ENCODE assay signal across 20 cellular contexts in the genomic region with DNA sequence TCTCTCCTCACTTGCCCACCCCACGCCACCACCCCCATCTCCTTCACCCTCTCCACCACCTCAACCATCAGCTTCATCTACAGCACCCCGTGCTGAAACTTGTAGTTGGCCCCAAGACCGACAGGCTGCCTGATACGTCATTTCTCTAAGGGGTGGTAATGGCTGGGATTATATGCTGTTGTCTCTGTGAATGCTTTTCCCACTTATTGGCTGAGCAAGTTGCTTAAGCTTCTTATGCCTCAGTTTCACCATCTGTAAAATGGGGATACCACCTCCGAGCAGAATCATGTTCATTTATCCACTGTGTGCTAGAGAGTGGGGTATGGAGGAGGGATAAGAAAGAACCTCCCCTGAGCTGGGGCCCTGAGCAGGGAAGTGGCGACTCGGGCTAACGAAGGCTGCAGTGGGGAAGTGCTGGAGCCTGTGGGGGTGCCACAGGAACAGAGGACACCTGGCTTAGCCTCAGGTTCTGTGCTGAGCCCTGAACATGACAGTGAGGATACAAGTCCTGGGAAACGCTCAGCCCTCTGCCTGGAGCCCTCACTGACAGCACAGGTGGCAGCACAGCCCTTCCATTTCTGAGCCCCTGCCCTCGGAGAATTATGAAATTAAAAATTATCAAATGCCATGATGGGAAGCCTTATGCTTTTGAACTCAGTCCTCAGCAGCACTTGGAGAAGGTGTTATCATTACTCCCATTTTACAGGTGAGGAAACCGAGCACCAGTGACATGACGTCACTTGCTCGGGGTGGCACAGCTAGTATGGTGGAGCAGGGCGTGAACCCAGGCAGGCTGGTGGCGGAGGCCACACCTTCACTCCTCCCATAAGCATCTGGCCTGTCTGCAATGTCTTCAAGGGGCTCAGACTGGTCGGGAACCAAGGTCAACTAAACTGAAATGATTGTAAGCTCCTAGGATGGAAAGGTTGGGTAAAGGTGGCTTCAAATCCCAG. TPM values are rescaled to one million over a fixed set of nuclear protein-coding genes. Genes with fewer than 3 reads are reported as not detected.
A peak's percentile ranks its signal among the peaks of the same experiment; 100 is the strongest.
DNase-seq lines count a peak whose midpoint lies in the region; ATAC-seq lines count a peak whose summit lies in the region.
"Had no signal": no experiment of that assay in that cellular context is flagged by ENCODE, and none has a peak within 500 bp of the region (broad histone marks: within the 10 kb centered on the region; RNA-seq: fewer than 3 reads in every experiment).

No MANE protein-coding gene starts in this region.

- ATAC-seq in stimulated activated naive B cell treated with anti-CD40 and anti-IgM and Interleukin-4, amounts not matched to agents 10 μg/mL and 1 μg/mL and 100 μg/mL, for 72 hours (replicated peaks) = no peak
- ATAC-seq: heart left ventricle, sciatic nerve had no signal

- CTCF ChIA-PET in activated CD4-positive, alpha-beta T cell treated with anti-CD3 and anti-CD28 coated beads, Interleukin-2, amount 10 ng/mL, durations not matched to agents 7 days and 5 days (lab: Charles Lee) = interaction anchor here (0.9 to 4.7 kb wide), 22 partner anchors 9 to 231 kb away, joined by 3 to 75 read pairs (median 8); a partner anchor contains a TSS

- peaks cover 7% of the 10 kb centered on the region for H3K9me3 ChIP-seq in NT2/D1 (ENCODE audit: insufficient read depth, low read length)
- H3K9me3 ChIP-seq: upper lobe of left lung had no signal

- no peak overlapping the region for H3K4me3 Mint-ChIP-seq in activated CD4-positive, alpha-beta T cell treated with anti-CD3 and anti-CD28 coated beads, Interleukin-2, amount 10 ng/mL, durations not matched to agents 7 days and 5 days
- no peak overlapping the region for H3K4me3 Mint-ChIP-seq in dendritic cell treated with granulocyte-macrophage colony-stimulating factor and Interleukin-4, amounts not matched to agents 40 ng/mL and 50 ng/mL, for 4 days
- peak overlapping the region; percentile 6 to 36 for H3K4me3 Mint-ChIP-seq in stimulated activated naive B cell treated with anti-CD40 and anti-IgM and Interleukin-4, amounts not matched to agents 10 μg/mL and 1 μg/mL and 100 μg/mL, for 72 hours

- DNase-seq in activated CD4-positive, alpha-beta T cell treated with anti-CD3 and anti-CD28 coated beads, Interleukin-2, amount 10 ng/mL, durations not matched to agents 7 days and 5 days = no peak
- DNase-seq in activated CD4-positive, alpha-beta T cell treated with anti-CD3 and anti-CD28 coated beads, Interleukin-2, amount 50 U/mL, for 4 hours = no peak
- no peak for DNase-seq in NT2/D1 (ENCODE audit: low read depth, low spot score)
- no peak for DNase-seq in stimulated activated naive B cell treated with anti-CD40 and anti-IgM and Interleukin-4, amounts not matched to agents 10 μg/mL and 1 μg/mL and 100 μg/mL, for 72 hours
- DNase-seq in medulla oblongata (ENCODE audit: extremely low spot score) = no peak
- no peak for DNase-seq in stimulated activated CD4-positive, alpha-beta T cell treated with anti-CD3 and anti-CD28 coated beads, Interleukin-4, amount 100 ng/mL, for 1 hour
- DNase-seq in amniotic stem cell (lab: John Stamatoyannopoulos, UW) = no peak
- DNase-seq: activated CD4-positive, CD25-positive, alpha-beta regulatory T cell treated with anti-CD3 and anti-CD28 coated beads, Interleukin-2, amount 50 U/mL, for 72 hours; activated CD8-positive, alpha-beta memory T cell treated with anti-CD3 and anti-CD28 coated beads, Interleukin-2, amount 50 U/mL, for 4 hours; activated gamma-delta T cell; GDM1; NCI-H1417; PC-9; stimulated activated naive CD4-positive, alpha-beta T cell treated with Interleukin-2 at 50 U/mL for 16 hours; T1000; upper lobe of left lung had no signal

- peak overlapping the region; percentile 33 for H3K27ac Mint-ChIP-seq in activated CD4-positive, alpha-beta T cell treated with anti-CD3 and anti-CD28 coated beads, Interleukin-2, amount 10 ng/mL, durations not matched to agents 7 days and 5 days
- H3K27ac Mint-ChIP-seq in dendritic cell treated with granulocyte-macrophage colony-stimulating factor and Interleukin-4, amounts not matched to agents 40 ng/mL and 50 ng/mL, for 4 days = peak overlapping the region; percentile 99
- no peak overlapping the region for H3K27ac Mint-ChIP-seq in stimulated activated naive B cell treated with anti-CD40 and anti-IgM and Interleukin-4, amounts not matched to agents 10 μg/mL and 1 μg/mL and 100 μg/mL, for 72 hours

- peaks cover 14% of the 10 kb centered on the region for H3K4me1 ChIP-seq in NT2/D1 (ENCODE audit: insufficient read depth, insufficient read length)

- H3K4me1 Mint-ChIP-seq in activated CD4-positive, alpha-beta T cell treated with anti-CD3 and anti-CD28 coated beads, Interleukin-2, amount 10 ng/mL, durations not matched to agents 7 days and 5 days = peaks cover 22% of the 10 kb centered on the region
- peaks cover 35% of the 10 kb centered on the region for H3K4me1 Mint-ChIP-seq in dendritic cell treated with granulocyte-macrophage colony-stimulating factor and Interleukin-4, amounts not matched to agents 40 ng/mL and 50 ng/mL, for 4 days (ENCODE audit: low read depth)
- H3K4me1 Mint-ChIP-seq in stimulated activated naive B cell treated with anti-CD40 and anti-IgM and Interleukin-4, amounts not matched to agents 10 μg/mL and 1 μg/mL and 100 μg/mL, for 72 hours = peaks cover 36 to 64% of the 10 kb centered on the region in 2 donors

- peaks cover 4% of the 10 kb centered on the region for H3K27me3 ChIP-seq in NT2/D1 (ENCODE audit: insufficient read depth, insufficient read length)
- H3K27me3 ChIP-seq: heart left ventricle, upper lobe of left lung had no signal

- peaks cover 3% of the 10 kb centered on the region for H3K36me3 ChIP-seq in NT2/D1 (ENCODE audit: insufficient read depth, insufficient read length, low read length)

- intact Hi-C loops in dendritic cell treated with granulocyte-macrophage colony-stimulating factor and Interleukin-4, amounts not matched to agents 40 ng/mL and 50 ng/mL, for 4 days (cut with micrococcal nuclease) = no loop called here

- H3K9me3 Mint-ChIP-seq in activated CD4-positive, alpha-beta T cell treated with anti-CD3 and anti-CD28 coated beads, Interleukin-2, amount 10 ng/mL, durations not matched to agents 7 days and 5 days = peaks cover 7% of the 10 kb centered on the region
- H3K9me3 Mint-ChIP-seq in dendritic cell treated with granulocyte-macrophage colony-stimulating factor and Interleukin-4, amounts not matched to agents 40 ng/mL and 50 ng/mL, for 4 days = peaks cover 3% of the 10 kb centered on the region
- peaks cover 0 to 1% of the 10 kb centered on the region in 2 donors for H3K9me3 Mint-ChIP-seq in stimulated activated naive B cell treated with anti-CD40 and anti-IgM and Interleukin-4, amounts not matched to agents 10 μg/mL and 1 μg/mL and 100 μg/mL, for 72 hours

- H3K9ac ChIP-seq in NT2/D1 (ENCODE audit: insufficient read length, low read depth) = peak overlapping the region; percentile 75

- POLR2A ChIA-PET in activated CD4-positive, alpha-beta T cell treated with anti-CD3 and anti-CD28 coated beads, Interleukin-2, amount 10 ng/mL, durations not matched to agents 7 days and 5 days (lab: Charles Lee) = no interaction called here

- H3K27me3 Mint-ChIP-seq in activated CD4-positive, alpha-beta T cell treated with anti-CD3 and anti-CD28 coated beads, Interleukin-2, amount 10 ng/mL, durations not matched to agents 7 days and 5 days = no peaks in the 10 kb centered on the region
- peaks cover 6% of the 10 kb centered on the region for H3K27me3 Mint-ChIP-seq in dendritic cell treated with granulocyte-macrophage colony-stimulating factor and Interleukin-4, amounts not matched to agents 40 ng/mL and 50 ng/mL, for 4 days
- no peaks in the 10 kb centered on the region for H3K27me3 Mint-ChIP-seq in stimulated activated naive B cell treated with anti-CD40 and anti-IgM and Interleukin-4, amounts not matched to agents 10 μg/mL and 1 μg/mL and 100 μg/mL, for 72 hours

- H3K36me3 Mint-ChIP-seq in activated CD4-positive, alpha-beta T cell treated with anti-CD3 and anti-CD28 coated beads, Interleukin-2, amount 10 ng/mL, durations not matched to agents 7 days and 5 days (ENCODE audit: low read depth) = no peaks in the 10 kb centered on the region
- no peaks in the 10 kb centered on the region for H3K36me3 Mint-ChIP-seq in dendritic cell treated with granulocyte-macrophage colony-stimulating factor and Interleukin-4, amounts not matched to agents 40 ng/mL and 50 ng/mL, for 4 days (ENCODE audit: low read depth)
- H3K36me3 Mint-ChIP-seq in stimulated activated naive B cell treated with anti-CD40 and anti-IgM and Interleukin-4, amounts not matched to agents 10 μg/mL and 1 μg/mL and 100 μg/mL, for 72 hours = peaks cover 17 to 26% of the 10 kb centered on the region in 2 donors

- no peak overlapping the region for H3K4me3 ChIP-seq in NT2/D1 (ENCODE audit: insufficient read length, low read depth)
- H3K4me3 ChIP-seq: upper lobe of left lung had no signal

RNA-seq across cellular contexts. Expression of a gene that starts 2.8 kb away (rescaled TPM):
- not detected for total RNA-seq in activated CD4-positive, alpha-beta T cell treated with anti-CD3 and anti-CD28 coated beads, Interleukin-2, amount 10 ng/mL, durations not matched to agents 7 days and 5 days
- total RNA-seq: HT-29 had no signal

RNA-seq across cellular contexts. Expression of a gene that starts 37.0 kb away (rescaled TPM):
- 100 to 1,000 TPM; 481 to 584 TPM for total RNA-seq in activated CD4-positive, alpha-beta T cell treated with anti-CD3 and anti-CD28 coated beads, Interleukin-2, amount 10 ng/mL, durations not matched to agents 7 days and 5 days

Comparison
In these comparisons a context has a peak if more than half of its experiments do, and no peak if none do; other contexts are left out.
1. H3K4me3 Mint-ChIP-seq: peak in stimulated activated naive B cell treated with anti-CD40 and anti-IgM and Interleukin-4, amounts not matched to agents 10 μg/mL and 1 μg/mL and 100 μg/mL, for 72 hours (2 of 2); none in activated CD4-positive, alpha-beta T cell treated with anti-CD3 and anti-CD28 coated beads, Interleukin-2, amount 10 ng/mL, durations not matched to agents 7 days and 5 days (single experiment) and dendritic cell treated with granulocyte-macrophage colony-stimulating factor and Interleukin-4, amounts not matched to agents 40 ng/mL and 50 ng/mL, for 4 days (single experiment).